ENCODE assay signal across 15 cellular contexts in genomic region chr14:21203470-21204166, GRCh38. TPM values are rescaled to one million over a fixed set of nuclear protein-coding genes. Genes with fewer than 3 reads are reported as not detected.
DNase-seq lines count a peak whose midpoint lies in the region; ATAC-seq, FAIRE-seq and TF ChIP-seq lines count a peak whose summit lies in the region.
"Had no signal": no experiment of that assay in that cellular context is flagged by ENCODE, and none has a peak within 500 bp of the region (broad histone marks: within the 10 kb centered on the region; RNA-seq: fewer than 3 reads in every experiment).

No MANE protein-coding gene starts in this region.

- peaks cover 19% of the 10 kb centered on the region for H3K4me1 ChIP-seq in HUES48 (ENCODE audit: control insufficient read depth, insufficient read depth, low read length)
- H3K4me1 ChIP-seq in GM12878 (ENCODE audit: control insufficient read depth, insufficient read depth, low read length): no peaks in the 10 kb centered on the region

- intact Hi-C loops in GM12878 (cut with micrococcal nuclease; ENCODE audit: unreplicated experiment): no loop called here

- in situ Hi-C loops in GM12878 (cut with MboI): no loop called here

- POLR2A ChIA-PET in GM12878 (lab: Charles Lee): interaction anchor here (0.7 kb wide), 1 partner anchor 475 kb away, joined by 3 read pairs; no protein-coding TSS in a partner anchor

- TF ChIP-seq CTCF in GM12878 (IDR thresholded peaks at IDR 0.05 in 2 of 3, conservative IDR thresholded peaks at IDR 0.05 in 1 of 3; ENCODE audit: control insufficient read depth in 2 of 3, extremely low read depth in 1 of 3, insufficient read depth in 1 of 3, low read depth in 3 of 3, low read length in 3 of 3): no peak
- no peak for TF ChIP-seq CTCF in neural cell (IDR thresholded peaks at IDR 0.05; ENCODE audit: poor library complexity, severe bottlenecking)

- H3K27ac Mint-ChIP-seq in T-helper 2 cell treated with Interferon-gamma antibody and Interleukin-4, amounts not matched to agents 5 μg/mL and 100 μg/mL, for 36 hours: peak overlapping the region; percentile 17

- H3K9ac ChIP-seq in HUES48 (ENCODE audit: low read depth, low read length): no peak overlapping the region
- no peak overlapping the region for H3K9ac ChIP-seq in GM12878 (ENCODE audit: control insufficient read depth, insufficient read depth, low read length)
- no peak overlapping the region for H3K9ac ChIP-seq in neural cell (ENCODE audit: low read length)

- H3F3A ChIP-seq in neural cell (ENCODE audit: insufficient read depth, low read length, poor library complexity, severe bottlenecking): peaks cover 4% of the 10 kb centered on the region

- H3K9me2 ChIP-seq in neural cell (ENCODE audit: insufficient read depth, low read length): no peaks in the 10 kb centered on the region

- H3K27ac ChIP-seq in HUES48 (ENCODE audit: low read depth, low read length) (peak overlapping the region; percentile 49), GM12878 (ENCODE audit: control insufficient read depth, insufficient read depth) (no peak overlapping the region), neural cell (ENCODE audit: low read length) (no peak overlapping the region)

- RAD21 ChIA-PET in GM12878 (lab: Charles Lee; ENCODE audit: unreplicated experiment): interaction anchor here (1.5 kb wide), 1 partner anchor 189 kb away, joined by 4 read pairs; no protein-coding TSS in a partner anchor

- no peaks in the 10 kb centered on the region for H3K79me2 ChIP-seq in GM12878 (ENCODE audit: control insufficient read depth, insufficient read depth, low read length)
- no peaks in the 10 kb centered on the region for H3K79me2 ChIP-seq in neural cell (replicated peaks; ENCODE audit: insufficient read depth, low read length)

- TF ChIP-seq POLR2A in GM12878 (IDR thresholded peaks at IDR 0.05; ENCODE audit: low read depth, low read length): peak; percentile 51

- H2AFZ ChIP-seq in GM12878 (ENCODE audit: control insufficient read depth, low read depth, low read length) (no peak overlapping the region), neural cell (ENCODE audit: low read depth, low read length) (no peak overlapping the region)

- H4K20me1 ChIP-seq in GM12878 (ENCODE audit: control insufficient read depth, insufficient read depth) (no peaks in the 10 kb centered on the region), neural cell (ENCODE audit: insufficient read depth) (no peaks in the 10 kb centered on the region)

- 50% methylated on average over 8 of the region's 8 CpGs for WGBS in GM12878 (ENCODE audit: insufficient coverage, insufficient replicate concordance, low lambda C conversion rate, missing lambda C conversion rate)

- no peaks in the 10 kb centered on the region for H3K9me3 Mint-ChIP-seq in T-helper 2 cell treated with Interferon-gamma antibody and Interleukin-4, amounts not matched to agents 5 μg/mL and 100 μg/mL, for 36 hours

- FAIRE-seq in GM12878 (lab: Jason Lieb, UNC): no peak

- H3K27me3 Mint-ChIP-seq in T-helper 2 cell treated with Interferon-gamma antibody and Interleukin-4, amounts not matched to agents 5 μg/mL and 100 μg/mL, for 36 hours (ENCODE audit: low read depth): no peaks in the 10 kb centered on the region

- H3K27me3 ChIP-seq in HUES48 (ENCODE audit: control insufficient read depth, insufficient read depth, low read length) (no peaks in the 10 kb centered on the region), GM12878 (replicated peaks in 1 of 2; ENCODE audit: control insufficient read depth in 2 of 2, insufficient read depth in 2 of 2, low read length in 1 of 2) (no peaks in the 10 kb centered on the region), neural cell (ENCODE audit: insufficient read depth, low read depth, low read length) (no peaks in the 10 kb centered on the region)
- H3K27me3 ChIP-seq: MG63 had no signal

- DNase-seq in T-helper 2 cell treated with Interferon-gamma antibody and Interleukin-4, amounts not matched to agents 5 μg/mL and 100 μg/mL, for 36 hours (ENCODE audit: low spot score): no peak
- DNase-seq in T-helper 2 cell (no peak), GM12878 (ENCODE audit: low read depth, low spot score) (no peak), AML-193 (lab: John Stamatoyannopoulos, UW) (no peak), OCI-M2 (lab: John Stamatoyannopoulos, UW; ENCODE audit: unreplicated experiment) (no peak)
- DNase-seq in stimulated activated CD4-positive, alpha-beta T cell treated with anti-CD3 and anti-CD28 coated beads, Interleukin-4, amount 100 ng/mL, for 24 hours: no peak
- DNase-seq: ACHN; activated effector memory CD4-positive, alpha-beta T cell treated with Interleukin-2 at 50 U/mL for 16 hours; MG63; NCI-H345; SHP77 treated with DMSO at 0.1 percent for 48 hours had no signal

- CTCF ChIA-PET in GM12878 (lab: Yijun Ruan, JAX): interaction anchor here (1.2 to 1.6 kb wide), 3 partner anchors 11 to 189 kb away, joined by 3 read pairs; no protein-coding TSS in a partner anchor

- peak; percentile 8 for ATAC-seq in GM12878

- H3K4me1 Mint-ChIP-seq in T-helper 2 cell treated with Interferon-gamma antibody and Interleukin-4, amounts not matched to agents 5 μg/mL and 100 μg/mL, for 36 hours (ENCODE audit: low read depth): no peaks in the 10 kb centered on the region

- H3K36me3 ChIP-seq in HUES48 (ENCODE audit: control insufficient read depth, insufficient read depth, low read length) (peaks cover 34% of the 10 kb centered on the region), GM12878 (ENCODE audit: control insufficient read depth in 2 of 2, insufficient read depth in 2 of 2, low read length in 1 of 2) (peaks cover 1 to 18% of the 10 kb centered on the region in 2 experiments), neural cell (ENCODE audit: insufficient read depth, low read length) (no peaks in the 10 kb centered on the region)

- H3K4me2 ChIP-seq in GM12878 (ENCODE audit: control insufficient read depth, insufficient read depth): no peak overlapping the region
- H3K4me2 ChIP-seq in neural cell (ENCODE audit: low read length): no peak overlapping the region

- no peak for TF ChIP-seq RAD21 in GM12878 (IDR thresholded peaks at IDR 0.05; ENCODE audit: insufficient read depth, low read depth, low read length)
- TF ChIP-seq RAD21 in neural cell (conservative IDR thresholded peaks at IDR 0.05): no peak

- H3K4me3 ChIP-seq in HUES48 (ENCODE audit: low read depth, low read length): no peak overlapping the region
- no peak overlapping the region for H3K4me3 ChIP-seq in GM12878
- no peak overlapping the region for H3K4me3 ChIP-seq in neural cell (ENCODE audit: low read length)
- H3K4me3 ChIP-seq: MG63 had no signal

- H3K36me3 Mint-ChIP-seq in T-helper 2 cell treated with Interferon-gamma antibody and Interleukin-4, amounts not matched to agents 5 μg/mL and 100 μg/mL, for 36 hours (ENCODE audit: low read depth): peaks cover 54% of the 10 kb centered on the region

- no peak overlapping the region for H3K4me3 Mint-ChIP-seq in T-helper 2 cell treated with Interferon-gamma antibody and Interleukin-4, amounts not matched to agents 5 μg/mL and 100 μg/mL, for 36 hours

- H3K9me3 ChIP-seq in HUES48 (ENCODE audit: control insufficient read depth, insufficient read depth, low read length): no peaks in the 10 kb centered on the region
- H3K9me3 ChIP-seq in GM12878 (replicated peaks; ENCODE audit: control insufficient read depth, insufficient read depth, low read length): no peaks in the 10 kb centered on the region
- no peaks in the 10 kb centered on the region for H3K9me3 ChIP-seq in neural cell (ENCODE audit: low read length)
- H3K9me3 ChIP-seq: MG63 had no signal

- TF ChIP-seq EP300 in GM12878 (IDR thresholded peaks at IDR 0.05; ENCODE audit: borderline replicate concordance in 1 of 2, control insufficient read depth in 1 of 2, low read depth in 2 of 2, low read length in 2 of 2): no peak
- no peak for TF ChIP-seq EP300 in neural cell (conservative IDR thresholded peaks at IDR 0.05; ENCODE audit: poor library complexity, severe bottlenecking)

- SMC1A ChIA-PET in GM12878 (lab: Charles Lee; ENCODE audit: uncharacterized antibody, unreplicated experiment): interaction anchor here (1.9 kb wide), 1 partner anchor 12 kb away, joined by 5 read pairs; no protein-coding TSS in a partner anchor

- BruUV-seq in GM12878 (replicated peaks; lab: Mats Ljungman, UMichigan): no TSS peak

TF ChIP-seq in GM12878, 131 proteins besides CTCF, POLR2A, EP300 and RAD21 (continues in another document):
- TF ChIP-seq RELA (IDR thresholded peaks at IDR 0.05; ENCODE audit: borderline replicate concordance, partially characterized antibody) (no peak), SMARCA5 (IDR thresholded peaks at IDR 0.05) (no peak)

RNA-seq across cellular contexts. Expression of gene OR5AU1, which starts 47.8 kb away (rescaled TPM):
- not detected in 2 replicates for total RNA-seq in GM12878 (2013; cell fraction: nucleolus; rRNA removed)
- total RNA-seq in GM12878 (2014; rRNA removed) (not detected in 2 replicates), GM12878 (2014; rRNA removed; fragmentation: Illumina TruSeq; extraction: Trizol) (not detected in 2 replicates), GM12878 (2021) (not detected in 2 replicates)
- polyA plus RNA-seq in GM12878 (2011; ENCODE audit: low read depth): not detected
- polyA plus RNA-seq in GM12878 (2011; rRNA removed) (not detected in 2 replicates), GM12878 (2014; fragmentation: Illumina TruSeq; extraction: Trizol) (not detected in 2 replicates), GM12878 (2014; fragmentation: Nextera tagmentation; extraction: Ambion mirVana) (not detected), GM12878 (2014; rRNA removed) (not detected in 2 replicates), GM12878 (2016; fragmentation: Nextera tagmentation; extraction: Ambion mirVana) (not detected), neural cell (not detected in 2 replicates)
- not detected in 2 replicates for polyA plus RNA-seq in GM12878 (2011; cell fraction: cytosol; rRNA removed)
- polyA plus RNA-seq in GM12878 (2011; cell fraction: nucleus; rRNA removed): not detected in 2 replicates
- polyA plus RNA-seq in GM12878 (2012): not detected in 2 replicates
- not detected in 2 replicates for polyA minus RNA-seq in GM12878 (2011; rRNA and poly(A)+ RNA removed)
- polyA minus RNA-seq in GM12878 (2011; cell fraction: cytosol; rRNA and poly(A)+ RNA removed): not detected in 2 replicates
- polyA minus RNA-seq in GM12878 (2011; cell fraction: nucleus; rRNA and poly(A)+ RNA removed): not detected in 2 replicates
- not detected in 2 replicates for polyA minus RNA-seq in neural cell
- total RNA-seq: cerebellum, fibroblast of lung had no signal
- polyA plus RNA-seq: fibroblast of lung had no signal
